ENCODE assay signal across 31 cellular contexts in the genomic region with DNA sequence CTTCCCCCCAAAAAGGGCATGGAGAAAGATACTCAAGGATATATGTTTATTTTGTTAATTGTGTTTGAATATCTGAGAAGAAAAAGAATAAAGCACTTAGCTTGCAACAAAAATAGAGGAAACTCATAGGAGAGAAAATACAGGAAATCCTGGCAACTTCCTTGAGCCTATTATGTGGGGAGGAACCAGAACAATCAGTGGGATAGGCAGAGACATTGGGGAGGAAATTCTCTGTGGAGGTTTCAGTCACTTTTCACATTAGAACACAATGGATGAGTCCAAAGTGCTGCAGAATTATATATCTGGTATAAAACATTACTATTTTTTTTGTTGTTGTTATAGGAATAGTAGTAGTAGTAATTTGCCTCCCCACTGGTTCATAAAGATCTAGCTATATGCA.
"Had no signal": no experiment of that assay in that cellular context is flagged by ENCODE, and none has a peak within 500 bp of the region (broad histone marks: within the 10 kb centered on the region; RNA-seq: fewer than 3 reads in every experiment).

No MANE protein-coding gene starts in this region.

- H3K4me1 ChIP-seq: adrenal gland, colonic mucosa, esophagus squamous epithelium had no signal

- H3K36me3 ChIP-seq: adrenal gland, colonic mucosa, esophagus squamous epithelium, gastroesophageal sphincter, heart right ventricle had no signal

- H2AFZ ChIP-seq: hepatocyte had no signal

- H3K79me2 ChIP-seq: hepatocyte had no signal

- H3K4me2 ChIP-seq: hepatocyte had no signal

- ATAC-seq: activated CD4-positive, alpha-beta T cell treated with anti-CD3 and anti-CD28 coated beads for 36 hours; activated CD8-positive, alpha-beta memory T cell treated with anti-CD3 and anti-CD28 coated beads, Interleukin-2, amount 10 ng/mL, durations not matched to agents 7 days and 5 days; activated CD8-positive, alpha-beta T cell treated with anti-CD3 and anti-CD28 coated beads, Interleukin-2, amount 10 ng/mL, durations not matched to agents 7 days and 5 days; activated naive CD8-positive, alpha-beta T cell treated with anti-CD3 and anti-CD28 coated beads, Interleukin-2, amount 50 U/mL, for 24 hours; gastroesophageal sphincter; T-helper 17 cell had no signal

- H3K27me3 ChIP-seq: adrenal gland, body of pancreas, colonic mucosa, dorsolateral prefrontal cortex, esophagus squamous epithelium, gastroesophageal sphincter, heart right ventricle, hepatocyte had no signal

- H3K4me3 ChIP-seq: adrenal gland, body of pancreas, colonic mucosa, dorsolateral prefrontal cortex, esophagus squamous epithelium, gastroesophageal sphincter, heart right ventricle, hepatocyte had no signal

- H3K9me3 ChIP-seq: adrenal gland, body of pancreas, colonic mucosa, esophagus squamous epithelium, gastroesophageal sphincter, heart right ventricle had no signal

- DNase-seq: activated CD4-positive, alpha-beta memory T cell treated with anti-CD3 and anti-CD28 coated beads for 36 hours; activated CD4-positive, alpha-beta T cell treated with anti-CD3 and anti-CD28 coated beads for 36 hours; activated CD4-positive, alpha-beta T cell treated with anti-CD3 and anti-CD28 coated beads, Interleukin-2, amount 10 ng/mL, durations not matched to agents 24 days and 14 days; activated CD4-positive, CD25-positive, alpha-beta regulatory T cell; activated CD4-positive, CD25-positive, alpha-beta regulatory T cell treated with anti-CD3 and anti-CD28 coated beads, Interleukin-2, amount 50 U/mL, for 72 hours; activated CD8-positive, alpha-beta memory T cell treated with anti-CD3 and anti-CD28 coated beads, Interleukin-2, amount 10 ng/mL, durations not matched to agents 7 days and 5 days; activated CD8-positive, alpha-beta memory T cell treated with anti-CD3 and anti-CD28 coated beads, Interleukin-2, amount 50 U/mL, for 4 hours; activated CD8-positive, alpha-beta T cell treated with anti-CD3 and anti-CD28 coated beads, Interleukin-2, amount 10 ng/mL, durations not matched to agents 7 days and 5 days; activated effector memory CD4-positive, alpha-beta T cell treated with anti-CD3 and anti-CD28 coated beads, Interleukin-2, amount 50 U/mL, for 16 hours; activated naive CD4-positive, alpha-beta T cell treated with anti-CD3 and anti-CD28 coated beads for 36 hours; activated naive CD8-positive, alpha-beta T cell treated with anti-CD3 and anti-CD28 coated beads for 36 hours; activated naive CD8-positive, alpha-beta T cell treated with anti-CD3 and anti-CD28 coated beads, Interleukin-2, amount 50 U/mL, for 24 hours; activated T-cell treated with anti-CD3 and anti-CD28 coated beads, Interleukin-2, amount 50 U/mL, for 1 hour; activated T-cell treated with anti-CD3 and anti-CD28 coated beads, Interleukin-2, amount 50 U/mL, for 48 hours; adrenal gland; amygdala; aorta; caudate nucleus; colonic mucosa; dorsolateral prefrontal cortex; effector memory CD4-positive, alpha-beta T cell; endodermal cell; esophagus squamous epithelium; foreskin melanocyte; heart right ventricle; T-helper 17 cell; T1000 had no signal

- H3K27ac ChIP-seq: adrenal gland, body of pancreas, colonic mucosa, dorsolateral prefrontal cortex, epithelial cell of prostate, esophagus squamous epithelium, gastroesophageal sphincter, hepatocyte had no signal
